8 cellular contexts compared by ENCODE assay signal in the genomic region with DNA sequence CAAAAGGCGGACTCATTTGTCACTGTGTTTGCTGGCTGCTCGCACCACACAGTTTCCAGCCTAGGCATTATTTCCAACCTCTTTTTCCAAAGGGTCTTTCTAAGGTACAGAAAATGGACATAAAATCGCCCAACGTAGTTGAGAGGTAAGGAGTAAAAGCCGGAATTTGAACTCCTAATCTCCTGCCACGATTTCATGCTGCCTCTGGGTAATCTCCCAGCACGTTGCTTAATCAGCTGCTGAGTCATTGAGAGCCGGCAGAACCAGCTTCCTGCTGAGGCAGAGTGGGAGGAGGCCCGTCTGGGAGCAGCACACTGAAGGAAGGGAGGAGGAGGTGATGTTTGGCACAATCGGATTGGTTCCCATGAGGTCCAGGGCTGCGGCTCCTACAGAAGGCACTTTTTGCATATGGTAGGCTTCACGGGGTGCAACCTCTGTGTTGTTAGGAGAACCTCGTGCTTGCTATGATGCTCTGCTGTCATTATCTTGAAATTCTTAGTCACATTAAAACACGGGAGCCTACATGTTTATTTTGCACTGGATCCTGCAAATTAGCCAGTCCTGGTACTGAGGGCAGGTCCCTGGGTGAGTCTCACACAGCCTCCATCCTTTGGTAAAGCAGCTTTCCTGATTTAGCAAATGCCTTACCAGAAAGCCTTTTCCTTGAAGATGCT.
DNase-seq lines count a peak whose midpoint lies in the region; ATAC-seq and TF ChIP-seq lines count a peak whose summit lies in the region.

No MANE protein-coding gene starts in this region.

- peak overlapping the region; percentile 95 for H3K27ac ChIP-seq in hepatocyte

- H2AFZ ChIP-seq in hepatocyte: no peak overlapping the region

- no peak for TF ChIP-seq CTCF in hepatocyte (IDR thresholded peaks at IDR 0.05; ENCODE audit: poor library complexity)

- H3K4me3 ChIP-seq in hepatocyte: no peak overlapping the region

- 15% methylated on average over 14 of the region's 14 CpGs for WGBS in hepatocyte (ENCODE audit: low lambda C conversion rate, missing lambda C conversion rate)

- H3K9me3 ChIP-seq in hepatocyte (ENCODE audit: low read depth): no peaks in the 10 kb centered on the region

- H4K20me1 ChIP-seq in hepatocyte (ENCODE audit: insufficient read depth, poor library complexity, severe bottlenecking): no peaks in the 10 kb centered on the region

- H3K4me1 ChIP-seq in hepatocyte (ENCODE audit: insufficient read depth): peaks cover 35% of the 10 kb centered on the region

- peak; percentile 78 for DNase-seq in GM03348 (ENCODE audit: low spot score)
- DNase-seq in NCI-H460 (ENCODE audit: extremely low read depth, low read depth): peak; percentile 97
- peak in 48 of 58 donors; percentile 8 to 86 (median 50) for DNase-seq in anterior cingulate cortex (lab: John Stamatoyannopoulos, UW)
- DNase-seq in hepatocyte (ENCODE audit: low spot score): peak; percentile 93
- peak; percentile 69 for DNase-seq in retina

- H3K27me3 ChIP-seq in hepatocyte: no peaks in the 10 kb centered on the region

- peak overlapping the region; percentile 55 for H3K4me2 ChIP-seq in hepatocyte

- ATAC-seq in HG03520 (IDR thresholded peaks at IDR 0.05; ENCODE audit: unreplicated experiment): no peak
- no peak for ATAC-seq in HG03521 (IDR thresholded peaks at IDR 0.05; ENCODE audit: unreplicated experiment)
- no peak for ATAC-seq in HG03571 (IDR thresholded peaks at IDR 0.05; ENCODE audit: unreplicated experiment)

- H3K9me2 ChIP-seq in hepatocyte (replicated peaks; ENCODE audit: insufficient read depth): no peaks in the 10 kb centered on the region

- no peaks in the 10 kb centered on the region for H3K36me3 ChIP-seq in hepatocyte (replicated peaks; ENCODE audit: insufficient read depth, low read depth)

- no peaks in the 10 kb centered on the region for H3K79me2 ChIP-seq in hepatocyte
